ENCODE assay signal across 17 cellular contexts in genomic region chr12:77591959-77592358, GRCh38.
DNase-seq lines count a peak whose midpoint lies in the region; ATAC-seq and TF ChIP-seq lines count a peak whose summit lies in the region.
"Had no signal": no experiment of that assay in that cellular context is flagged by ENCODE, and none has a peak within 500 bp of the region (broad histone marks: within the 10 kb centered on the region; RNA-seq: fewer than 3 reads in every experiment).

No MANE protein-coding gene starts in this region.

- no peaks in the 10 kb centered on the region for H3K27me3 Mint-ChIP-seq in progenitor cell of endocrine pancreas
- H3K27me3 Mint-ChIP-seq: activated naive CD8-positive, alpha-beta T cell treated with anti-CD3 and anti-CD28 coated beads, Interleukin-2, amount 50 U/mL, for 24 hours; memory B cell had no signal

- H3K36me3 Mint-ChIP-seq in progenitor cell of endocrine pancreas (ENCODE audit: insufficient read depth), result no peaks in the 10 kb centered on the region
- H3K36me3 Mint-ChIP-seq: memory B cell had no signal

- no peak overlapping the region for H3K4me3 Mint-ChIP-seq in progenitor cell of endocrine pancreas (ENCODE audit: low read depth)
- H3K4me3 Mint-ChIP-seq: activated naive CD8-positive, alpha-beta T cell treated with anti-CD3 and anti-CD28 coated beads, Interleukin-2, amount 50 U/mL, for 24 hours; memory B cell had no signal

- H3K27ac ChIP-seq in right atrium auricular region (no peak overlapping the region), skeletal muscle tissue (ENCODE audit: low read depth, low read length) (peak overlapping the region; percentile 16)
- H3K27ac ChIP-seq: esophagus squamous epithelium, parathyroid adenoma, uterus, VCaP had no signal

- TF ChIP-seq CTCF in right atrium auricular region (IDR thresholded peaks at IDR 0.05), result no peak
- TF ChIP-seq CTCF in progenitor cell of endocrine pancreas (IDR thresholded peaks at IDR 0.05; ENCODE audit: unreplicated experiment), result no peak

- H3K4me1 ChIP-seq in right atrium auricular region, result no peaks in the 10 kb centered on the region
- peaks cover 10% of the 10 kb centered on the region for H3K4me1 ChIP-seq in endocrine pancreas (ENCODE audit: control insufficient read depth, insufficient read depth, low read length)
- H3K4me1 ChIP-seq in skeletal muscle tissue (ENCODE audit: control insufficient read depth in 3 of 3, insufficient read depth in 3 of 3, low read length in 3 of 3), result no peaks in the 10 kb centered on the region
- H3K4me1 ChIP-seq: esophagus squamous epithelium, parathyroid adenoma, uterus had no signal

- no peaks in the 10 kb centered on the region for H3K9me3 Mint-ChIP-seq in progenitor cell of endocrine pancreas (ENCODE audit: low read depth)
- H3K9me3 Mint-ChIP-seq: memory B cell had no signal

- no peak overlapping the region for H3K4me3 ChIP-seq in right atrium auricular region
- H3K4me3 ChIP-seq in endocrine pancreas (ENCODE audit: control insufficient read depth, insufficient read depth, low read length), result peak overlapping the region; percentile 38
- no peak overlapping the region for H3K4me3 ChIP-seq in skeletal muscle tissue (ENCODE audit: low read length in 3 of 3)
- H3K4me3 ChIP-seq: esophagus squamous epithelium, uterus had no signal

- peak; percentile 49 to 53 for ATAC-seq in left cardiac atrium
- ATAC-seq in GM18520 (IDR thresholded peaks at IDR 0.05; ENCODE audit: unreplicated experiment), result no peak
- ATAC-seq: activated naive CD8-positive, alpha-beta T cell treated with anti-CD3 and anti-CD28 coated beads, Interleukin-2, amount 50 U/mL, for 24 hours had no signal

- H3K27ac Mint-ChIP-seq in progenitor cell of endocrine pancreas, result no peak overlapping the region
- H3K27ac Mint-ChIP-seq: activated naive CD8-positive, alpha-beta T cell treated with anti-CD3 and anti-CD28 coated beads, Interleukin-2, amount 50 U/mL, for 24 hours; memory B cell had no signal

- H3K4me1 Mint-ChIP-seq in progenitor cell of endocrine pancreas (ENCODE audit: low read depth), result peaks cover 14% of the 10 kb centered on the region
- H3K4me1 Mint-ChIP-seq: activated naive CD8-positive, alpha-beta T cell treated with anti-CD3 and anti-CD28 coated beads, Interleukin-2, amount 50 U/mL, for 24 hours; memory B cell had no signal

- H3K9ac ChIP-seq in endocrine pancreas (ENCODE audit: control insufficient read depth, insufficient read depth, low read length) (no peak overlapping the region), skeletal muscle tissue (ENCODE audit: low read depth in 1 of 3, low read length in 3 of 3) (no peak overlapping the region)
- H3K9ac ChIP-seq: parathyroid adenoma had no signal

- H3K36me3 ChIP-seq in right atrium auricular region (no peaks in the 10 kb centered on the region), endocrine pancreas (ENCODE audit: control insufficient read depth, insufficient read depth, low read length) (no peaks in the 10 kb centered on the region), skeletal muscle tissue (ENCODE audit: control insufficient read depth in 3 of 3, insufficient read depth in 3 of 3, low read length in 3 of 3) (no peaks in the 10 kb centered on the region)
- H3K36me3 ChIP-seq: esophagus squamous epithelium, uterus had no signal

- H3K27me3 ChIP-seq in right atrium auricular region (no peaks in the 10 kb centered on the region), endocrine pancreas (ENCODE audit: control insufficient read depth, insufficient read depth, low read length) (no peaks in the 10 kb centered on the region), skeletal muscle tissue (ENCODE audit: control insufficient read depth in 3 of 3, insufficient read depth in 3 of 3, low read length in 3 of 3) (no peaks in the 10 kb centered on the region)
- H3K27me3 ChIP-seq: esophagus squamous epithelium, uterus had no signal

- no peak for DNase-seq in left cardiac atrium
- DNase-seq in right atrium auricular region (ENCODE audit: low spot score), result no peak
- DNase-seq in NCI-H2227 (lab: John Stamatoyannopoulos, UW; ENCODE audit: unreplicated experiment), result peak; percentile 71
- DNase-seq in activated CD4-positive, alpha-beta T cell treated with anti-CD3 and anti-CD28 coated beads, Interleukin-2, amount 50 U/mL, for 4 hours, result no peak
- no peak for DNase-seq in progenitor cell of endocrine pancreas (ENCODE audit: low spot score, unreplicated experiment)
- DNase-seq: activated naive CD8-positive, alpha-beta T cell treated with anti-CD3 and anti-CD28 coated beads, Interleukin-2, amount 50 U/mL, for 24 hours; esophagus squamous epithelium; hippocampal formation; NK-92 treated with Interleukin-12 subunit alpha and Interleukin-12 subunit beta, amount 100 ng/mL, for 24 hours; stimulated activated CD4-positive, alpha-beta T cell treated with anti-CD3 and anti-CD28 coated beads, Interleukin-2, amount 100 ng/mL, for 24 hours; uterus had no signal

- intact Hi-C loops in left cardiac atrium (cut with DNase I), result no loop called here

- H3K9me3 ChIP-seq in right atrium auricular region, result no peaks in the 10 kb centered on the region
- no peaks in the 10 kb centered on the region for H3K9me3 ChIP-seq in endocrine pancreas (ENCODE audit: control insufficient read depth, low read length)
- no peaks in the 10 kb centered on the region for H3K9me3 ChIP-seq in skeletal muscle tissue (ENCODE audit: control insufficient read depth in 3 of 3, low read length in 3 of 3)
- H3K9me3 ChIP-seq: esophagus squamous epithelium, uterus had no signal
